18 cellular contexts compared by ENCODE assay signal in genomic region chr3:5001135-5001534, GRCh38. TPM values are rescaled to one million over a fixed set of nuclear protein-coding genes. Genes with fewer than 3 reads are reported as not detected.
A peak's percentile ranks its signal among the peaks of the same experiment; 100 is the strongest.
DNase-seq lines count a peak whose midpoint lies in the region; ATAC-seq and TF ChIP-seq lines count a peak whose summit lies in the region.
"Had no signal": no experiment of that assay in that cellular context is flagged by ENCODE, and none has a peak within 500 bp of the region (broad histone marks: within the 10 kb centered on the region; RNA-seq: fewer than 3 reads in every experiment).

No MANE protein-coding gene starts in this region.

- H3K27ac Mint-ChIP-seq in activated CD8-positive, alpha-beta memory T cell treated with anti-CD3 and anti-CD28 coated beads, Interleukin-2, amount 10 ng/mL, durations not matched to agents 7 days and 5 days, result peak overlapping the region; percentile 67
- peak overlapping the region; percentile 62 for H3K27ac Mint-ChIP-seq in memory B cell
- peak overlapping the region; percentile 30 for H3K27ac Mint-ChIP-seq in stimulated activated memory B cell treated with anti-CD40 and anti-IgM and Interleukin-4, amounts not matched to agents 10 μg/mL and 1 μg/mL and 100 μg/mL, for 72 hours
- no peak overlapping the region for H3K27ac Mint-ChIP-seq in type B pancreatic cell

- TF ChIP-seq CTCF in type B pancreatic cell (conservative IDR thresholded peaks at IDR 0.05), result no peak

- H3K27me3 Mint-ChIP-seq in activated CD8-positive, alpha-beta memory T cell treated with anti-CD3 and anti-CD28 coated beads, Interleukin-2, amount 10 ng/mL, durations not matched to agents 7 days and 5 days, result no peaks in the 10 kb centered on the region
- no peaks in the 10 kb centered on the region for H3K27me3 Mint-ChIP-seq in memory B cell
- H3K27me3 Mint-ChIP-seq in stimulated activated memory B cell treated with anti-CD40 and anti-IgM and Interleukin-4, amounts not matched to agents 10 μg/mL and 1 μg/mL and 100 μg/mL, for 72 hours, result no peaks in the 10 kb centered on the region
- H3K27me3 Mint-ChIP-seq in type B pancreatic cell, result peaks cover 6% of the 10 kb centered on the region

- no peaks in the 10 kb centered on the region for H3K9me3 Mint-ChIP-seq in activated CD8-positive, alpha-beta memory T cell treated with anti-CD3 and anti-CD28 coated beads, Interleukin-2, amount 10 ng/mL, durations not matched to agents 7 days and 5 days (ENCODE audit: low read depth)
- no peaks in the 10 kb centered on the region for H3K9me3 Mint-ChIP-seq in memory B cell
- H3K9me3 Mint-ChIP-seq in stimulated activated memory B cell treated with anti-CD40 and anti-IgM and Interleukin-4, amounts not matched to agents 10 μg/mL and 1 μg/mL and 100 μg/mL, for 72 hours, result no peaks in the 10 kb centered on the region
- no peaks in the 10 kb centered on the region for H3K9me3 Mint-ChIP-seq in type B pancreatic cell

- CTCF ChIA-PET in activated CD8-positive, alpha-beta memory T cell treated with anti-CD3 and anti-CD28 coated beads, Interleukin-2, amount 10 ng/mL, durations not matched to agents 7 days and 5 days (lab: Charles Lee), result interaction anchor here (0.6 to 5.4 kb wide), 4 partner anchors 10 to 290 kb away, joined by 3 to 58 read pairs (median 14); no protein-coding TSS in a partner anchor

- no peak overlapping the region for H3K4me3 Mint-ChIP-seq in activated CD8-positive, alpha-beta memory T cell treated with anti-CD3 and anti-CD28 coated beads, Interleukin-2, amount 10 ng/mL, durations not matched to agents 7 days and 5 days
- H3K4me3 Mint-ChIP-seq in memory B cell (no peak overlapping the region), type B pancreatic cell (no peak overlapping the region)
- H3K4me3 Mint-ChIP-seq in stimulated activated memory B cell treated with anti-CD40 and anti-IgM and Interleukin-4, amounts not matched to agents 10 μg/mL and 1 μg/mL and 100 μg/mL, for 72 hours, result no peak overlapping the region

- peaks cover 76% of the 10 kb centered on the region for H3K4me1 Mint-ChIP-seq in activated CD8-positive, alpha-beta memory T cell treated with anti-CD3 and anti-CD28 coated beads, Interleukin-2, amount 10 ng/mL, durations not matched to agents 7 days and 5 days
- H3K4me1 Mint-ChIP-seq in memory B cell (peaks cover 10% of the 10 kb centered on the region), type B pancreatic cell (ENCODE audit: unreplicated experiment) (peaks cover 34% of the 10 kb centered on the region)
- H3K4me1 Mint-ChIP-seq in stimulated activated memory B cell treated with anti-CD40 and anti-IgM and Interleukin-4, amounts not matched to agents 10 μg/mL and 1 μg/mL and 100 μg/mL, for 72 hours, result peaks cover 27% of the 10 kb centered on the region

- ATAC-seq in activated CD8-positive, alpha-beta memory T cell treated with anti-CD3 and anti-CD28 coated beads, Interleukin-2, amount 10 ng/mL, durations not matched to agents 7 days and 5 days, result no peak
- ATAC-seq in memory B cell (ENCODE audit: low read depth), result no peak
- no peak for ATAC-seq in stimulated activated memory B cell treated with anti-CD40 and anti-IgM and Interleukin-4, amounts not matched to agents 10 μg/mL and 1 μg/mL and 100 μg/mL, for 72 hours
- no peak for ATAC-seq in GM21717 (IDR thresholded peaks at IDR 0.05; ENCODE audit: unreplicated experiment)
- ATAC-seq: HepG2 had no signal

- no peaks in the 10 kb centered on the region for H3K36me3 Mint-ChIP-seq in activated CD8-positive, alpha-beta memory T cell treated with anti-CD3 and anti-CD28 coated beads, Interleukin-2, amount 10 ng/mL, durations not matched to agents 7 days and 5 days
- no peaks in the 10 kb centered on the region for H3K36me3 Mint-ChIP-seq in memory B cell
- H3K36me3 Mint-ChIP-seq in stimulated activated memory B cell treated with anti-CD40 and anti-IgM and Interleukin-4, amounts not matched to agents 10 μg/mL and 1 μg/mL and 100 μg/mL, for 72 hours, result no peaks in the 10 kb centered on the region
- no peaks in the 10 kb centered on the region for H3K36me3 Mint-ChIP-seq in type B pancreatic cell

- DNase-seq in activated effector memory CD4-positive, alpha-beta T cell treated with anti-CD3 and anti-CD28 coated beads, Interleukin-2, amount 50 U/mL, for 16 hours, result peak; percentile 52
- no peak for DNase-seq in activated effector memory CD4-positive, alpha-beta T cell treated with Interleukin-2 at 50 U/mL for 16 hours
- no peak for DNase-seq in activated CD8-positive, alpha-beta memory T cell treated with anti-CD3 and anti-CD28 coated beads, Interleukin-2, amount 10 ng/mL, durations not matched to agents 7 days and 5 days
- DNase-seq in memory B cell (ENCODE audit: low spot score in 2 of 2), result no peak
- DNase-seq in type B pancreatic cell (ENCODE audit: extremely low spot score, unreplicated experiment), result no peak
- DNase-seq: ACHN, COR-L47, GF-D8, GOT3, Kasumi-1, NCI-H1105, NCI-H1694 treated with DMSO at 0.1 percent for 48 hours, NCI-H2107, NCI-H2227 treated with DMSO at 0.1 percent for 48 hours, NCI-H524 had no signal

RNA-seq across cellular contexts. Expression of gene BHLHE40, which starts 21.9 kb away (rescaled TPM):
- total RNA-seq in activated CD8-positive, alpha-beta memory T cell treated with anti-CD3 and anti-CD28 coated beads, Interleukin-2, amount 10 ng/mL, durations not matched to agents 7 days and 5 days, result 100 to 1,000 TPM; 281 to 491 TPM
- 13.6 and 40.5 TPM in 2 replicates for total RNA-seq in type B pancreatic cell (ENCODE audit: low replicate concordance)
